In genomic region chr19:6572217-6572616, GRCh38 we compare ENCODE assay signal across 19 cellular contexts. TPM values are rescaled to one million over a fixed set of nuclear protein-coding genes. Genes with fewer than 3 reads are reported as not detected.
DNase-seq lines count a peak whose midpoint lies in the region; ATAC-seq and TF ChIP-seq lines count a peak whose summit lies in the region.
"Had no signal": no experiment of that assay in that cellular context is flagged by ENCODE, and none has a peak within 500 bp of the region (broad histone marks: within the 10 kb centered on the region; RNA-seq: fewer than 3 reads in every experiment).

No MANE protein-coding gene starts in this region.

- H3K9me3 ChIP-seq in right atrium auricular region (peaks cover 0 to 12% of the 10 kb centered on the region in 2 donors), adrenal gland (replicated peaks in 1 of 3) (no peaks in the 10 kb centered on the region), lung (ENCODE audit: control insufficient read depth in 2 of 2, insufficient read depth in 1 of 2, low read length in 1 of 2) (peaks cover 0 to 4% of the 10 kb centered on the region in 2 donors), upper lobe of right lung (no peaks in the 10 kb centered on the region), breast epithelium (peaks cover 0 to 12% of the 10 kb centered on the region in 2 donors)
- H3K9me3 ChIP-seq: uterus had no signal

- H3K9me3 Mint-ChIP-seq in MCF 10A (ENCODE audit: unreplicated experiment) = peaks cover 9% of the 10 kb centered on the region

- H3K4me1 Mint-ChIP-seq in MCF 10A (ENCODE audit: insufficient read depth, unreplicated experiment) = no peaks in the 10 kb centered on the region

- TF ChIP-seq POLR2A in adrenal gland (IDR thresholded peaks at IDR 0.05) (no peak), breast epithelium (IDR thresholded peaks at IDR 0.05) (no peak)

- H3K4me3 Mint-ChIP-seq in MCF 10A (ENCODE audit: unreplicated experiment) = no peak overlapping the region
- H3K4me3 Mint-ChIP-seq: effector memory CD8-positive, alpha-beta T cell had no signal

- H3K4me3 ChIP-seq in right atrium auricular region = no peak overlapping the region
- H3K4me3 ChIP-seq in adrenal gland = no peak overlapping the region
- H3K4me3 ChIP-seq in lung = no peak overlapping the region
- H3K4me3 ChIP-seq in upper lobe of right lung = no peak overlapping the region
- no peak overlapping the region for H3K4me3 ChIP-seq in breast epithelium
- H3K4me3 ChIP-seq: A549, uterus had no signal

- CTCF ChIA-PET in MCF 10A (lab: Yijun Ruan, JAX) = interaction anchor here (1.9 kb wide), 1 partner anchor 10 kb away, joined by 6 read pairs; no protein-coding TSS in a partner anchor

- H3K36me3 ChIP-seq in right atrium auricular region = no peaks in the 10 kb centered on the region
- no peaks in the 10 kb centered on the region for H3K36me3 ChIP-seq in adrenal gland (replicated peaks in 1 of 2)
- no peaks in the 10 kb centered on the region for H3K36me3 ChIP-seq in lung (ENCODE audit: control insufficient read depth in 2 of 2, insufficient read depth in 2 of 2, low read length in 2 of 2)
- H3K36me3 ChIP-seq in upper lobe of right lung = no peaks in the 10 kb centered on the region
- no peaks in the 10 kb centered on the region for H3K36me3 ChIP-seq in breast epithelium
- H3K36me3 ChIP-seq: uterus had no signal

- H3K27ac Mint-ChIP-seq in MCF 10A (ENCODE audit: low read depth, unreplicated experiment) = no peak overlapping the region
- H3K27ac Mint-ChIP-seq: effector memory CD8-positive, alpha-beta T cell had no signal

- no TSS peak for BruUV-seq in MCF 10A (replicated peaks; lab: Mats Ljungman, UMichigan)

- peak; percentile 59 for ATAC-seq in Right ventricle myocardium superior (ENCODE audit: poor library complexity)
- peak; percentile 27 for ATAC-seq in lung (ENCODE audit: insufficient read depth, low FRiP score)
- peak; percentile 88 for ATAC-seq in upper lobe of right lung
- ATAC-seq: A549; activated CD4-positive, CD25-positive, alpha-beta regulatory T cell treated with anti-CD3 and anti-CD28 coated beads, Interleukin-2, amount 50 U/mL, for 24 hours; effector memory CD8-positive, alpha-beta T cell; left colon had no signal

- no peak for TF ChIP-seq CTCF in right atrium auricular region (IDR thresholded peaks at IDR 0.05)
- no peak for TF ChIP-seq CTCF in adrenal gland (IDR thresholded peaks at IDR 0.05)
- no peak for TF ChIP-seq CTCF in lung (IDR thresholded peaks at IDR 0.05; ENCODE audit: control extremely low read depth, extremely low read depth)
- no peak for TF ChIP-seq CTCF in upper lobe of right lung (IDR thresholded peaks at IDR 0.05)
- TF ChIP-seq CTCF in MCF 10A (IDR thresholded peaks at IDR 0.05; ENCODE audit: unreplicated experiment) = no peak
- TF ChIP-seq CTCF in breast epithelium (IDR thresholded peaks at IDR 0.05) = no peak

- no peaks in the 10 kb centered on the region for H3K27me3 ChIP-seq in right atrium auricular region
- peaks cover 7% of the 10 kb centered on the region for H3K27me3 ChIP-seq in adrenal gland
- H3K27me3 ChIP-seq in lung (ENCODE audit: control insufficient read depth, insufficient read depth) = no peaks in the 10 kb centered on the region
- H3K27me3 ChIP-seq in upper lobe of right lung = peaks cover 4% of the 10 kb centered on the region
- peaks cover 0 to 17% of the 10 kb centered on the region in 2 donors for H3K27me3 ChIP-seq in breast epithelium
- H3K27me3 ChIP-seq: uterus had no signal

- 53 to 69% (median 59%) methylated on average over 1 to 4 of the region's 4 CpGs for WGBS in adrenal gland, 4 donors
- 47 to 50% methylated on average over 4 of the region's 4 CpGs for WGBS in lung, 2 donors

- no peaks in the 10 kb centered on the region for H3K27me3 Mint-ChIP-seq in MCF 10A (ENCODE audit: insufficient read depth, unreplicated experiment)

- intact Hi-C loops in Right ventricle myocardium superior (cut with DNase I) = no loop called here
- intact Hi-C loops in adrenal gland (cut with DNase I) = no loop called here
- intact Hi-C loops in upper lobe of right lung (cut with DNase I) = no loop called here
- intact Hi-C loops in MCF 10A (cut with micrococcal nuclease) = no loop called here
- intact Hi-C loops in breast epithelium (cut with DNase I; ENCODE audit: low total_unique reads) = no loop called here

- POLR2A ChIA-PET in MCF 10A (lab: Yijun Ruan, JAX) = no interaction called here

- DNase-seq in Right ventricle myocardium superior = peak; percentile 57
- DNase-seq in right atrium auricular region (ENCODE audit: low spot score) = no peak
- DNase-seq in adrenal gland = peak; percentile 29 to 66 (median 47)
- peak; percentile 31 for DNase-seq in lung (ENCODE audit: low spot score)
- no peak for DNase-seq in upper lobe of right lung
- DNase-seq in AG08396 (ENCODE audit: low spot score) = no peak
- DNase-seq in MCF 10A (ENCODE audit: unreplicated experiment) = no peak
- DNase-seq in breast epithelium (ENCODE audit: low spot score in 2 of 2) = no peak
- DNase-seq: COR-L47; effector memory CD8-positive, alpha-beta T cell; NCI-H2107; NCI-H69; stimulated activated naive CD4-positive, alpha-beta T cell treated with Interleukin-2 at 50 U/mL for 16 hours; T-helper 2 cell; uterus had no signal

- H3K27ac ChIP-seq in right atrium auricular region (no peak overlapping the region), adrenal gland (no peak overlapping the region), lung (ENCODE audit: low read depth in 1 of 2, low read length in 1 of 2) (no peak overlapping the region), upper lobe of right lung (no peak overlapping the region), breast epithelium (no peak overlapping the region)
- H3K27ac ChIP-seq: parathyroid adenoma, uterus had no signal

- no peaks in the 10 kb centered on the region for H3K4me1 ChIP-seq in right atrium auricular region
- H3K4me1 ChIP-seq in adrenal gland (replicated peaks in 1 of 2) = no peaks in the 10 kb centered on the region
- H3K4me1 ChIP-seq in lung (ENCODE audit: control insufficient read depth in 2 of 2, insufficient read depth in 2 of 2, low read length in 2 of 2) = peaks cover 0 to 2% of the 10 kb centered on the region in 2 donors
- H3K4me1 ChIP-seq in upper lobe of right lung = no peaks in the 10 kb centered on the region
- no peaks in the 10 kb centered on the region for H3K4me1 ChIP-seq in breast epithelium
- H3K4me1 ChIP-seq: parathyroid adenoma, uterus had no signal

- no peaks in the 10 kb centered on the region for H3K36me3 Mint-ChIP-seq in MCF 10A (ENCODE audit: insufficient read depth, unreplicated experiment)

RNA-seq across cellular contexts. Expression of gene CD70, which starts 18.7 kb away (rescaled TPM):
- total RNA-seq in Right ventricle myocardium superior (not detected), right atrium auricular region (not detected), adrenal gland (under 1 TPM in 1 of 8 donors, not detected in 7; 0.27 TPM), lung (under 1 TPM; 0.28 to 0.40 TPM), upper lobe of right lung (1.7 TPM), MCF 10A (2022) (13.4 and 14.7 TPM in 2 replicates), breast epithelium (not detected)
- polyA plus RNA-seq in adrenal gland (under 1 TPM in 1 of 3 donors, not detected in 2; 0.34 TPM), lung (under 1 TPM; 0.22 to 0.57 TPM)

RNA-seq across cellular contexts. Expression of gene TNFSF9, which starts 41.4 kb away (rescaled TPM):
- total RNA-seq in Right ventricle myocardium superior (0.51 TPM), right atrium auricular region (under 1 TPM in 1 of 2 donors, not detected in 1; 0.43 TPM), adrenal gland (1 to 10 TPM in 3 of 8 donors, under 1 TPM in 4, not detected in 1; 0.50 to 1.6 (median 0.75) TPM), lung (10 to 100 TPM in 1 of 2 donors, under 1 TPM in 1; 1.00 to 10.1 TPM), upper lobe of right lung (7.4 TPM), MCF 10A (2022) (6.2 and 6.9 TPM in 2 replicates), breast epithelium (1 to 10 TPM in 1 of 3 donors, under 1 TPM in 2; 0.33 to 1.6 (median 0.44) TPM)
- polyA plus RNA-seq in adrenal gland (under 1 TPM; 0.16 to 0.40 (median 0.32) TPM), lung (1 to 10 TPM; 3.2 to 8.6 TPM)

Comparison
In these comparisons a context has a peak if more than half of its experiments do, and no peak if none do; other contexts are left out.
1. DNase-seq: peak in Right ventricle myocardium superior (single experiment), adrenal gland (7 of 7) and lung (single experiment); none in right atrium auricular region (single experiment), upper lobe of right lung (single experiment), AG08396 (single experiment), MCF 10A (single experiment) and breast epithelium (0 of 2).
2. ATAC-seq: peak in every context shown above with its lines; median percentile 88 in upper lobe of right lung; 59 in Right ventricle myocardium superior; 27 in lung.